Comparison of ENCODE assay signal across 13 cellular contexts in the genomic region with DNA sequence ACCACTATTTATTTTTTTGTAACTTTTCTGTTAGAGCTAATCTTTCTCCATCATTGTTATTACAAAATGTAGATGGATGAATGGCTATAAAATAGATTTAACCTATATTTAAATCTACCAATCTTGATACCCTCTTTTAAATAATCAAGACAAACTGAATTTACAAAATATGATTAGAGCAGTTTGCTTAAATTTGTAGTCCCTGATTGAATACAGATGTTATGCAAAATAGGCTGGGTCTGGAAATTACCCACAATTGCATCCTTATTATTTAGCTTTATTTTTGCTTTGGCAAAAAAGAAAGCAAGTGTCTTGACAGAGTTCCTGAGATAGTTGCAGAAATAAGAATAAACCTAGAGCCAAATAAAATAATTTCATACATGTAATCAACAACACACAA.
DNase-seq lines count a peak whose midpoint lies in the region; ATAC-seq and TF ChIP-seq lines count a peak whose summit lies in the region.
"Had no signal": no experiment of that assay in that cellular context is flagged by ENCODE, and none has a peak within 500 bp of the region (broad histone marks: within the 10 kb centered on the region; RNA-seq: fewer than 3 reads in every experiment).

No MANE protein-coding gene starts in this region.

- POLR2A ChIA-PET in CD8-positive, alpha-beta T cell (lab: Charles Lee) = no interaction called here
- POLR2A ChIA-PET in CD4-positive, alpha-beta T cell (lab: Charles Lee) = interaction anchor here (0.6 kb wide), 1 partner anchor 331 kb away, joined by 3 read pairs; no protein-coding TSS in a partner anchor

- H3K9me3 Mint-ChIP-seq in CD8-positive, alpha-beta T cell = peaks cover 5% of the 10 kb centered on the region
- peaks cover 7% of the 10 kb centered on the region for H3K9me3 Mint-ChIP-seq in activated CD4-positive, alpha-beta T cell treated with anti-CD3 and anti-CD28 coated beads, Interleukin-2, amount 10 ng/mL, durations not matched to agents 24 days and 14 days
- H3K9me3 Mint-ChIP-seq in CD4-positive, alpha-beta T cell = peaks cover 4% of the 10 kb centered on the region

- ATAC-seq in CD8-positive, alpha-beta T cell = no peak
- no peak for ATAC-seq in SK-N-SH treated with all-trans-retinoic acid at 6 μM for 48 hours
- no peak for ATAC-seq in CD4-positive, alpha-beta T cell (ENCODE audit: poor library complexity)

- H3K4me3 ChIP-seq in CD8-positive, alpha-beta T cell (ENCODE audit: low read depth, low read length) = no peak overlapping the region
- no peak overlapping the region for H3K4me3 ChIP-seq in adrenal gland
- H3K4me3 ChIP-seq: HAP-1 had no signal

- no peak for TF ChIP-seq POLR2A in adrenal gland (IDR thresholded peaks at IDR 0.05)

- peaks cover 47% of the 10 kb centered on the region for H3K4me1 Mint-ChIP-seq in CD8-positive, alpha-beta T cell (ENCODE audit: low read depth)
- no peaks in the 10 kb centered on the region for H3K4me1 Mint-ChIP-seq in activated CD4-positive, alpha-beta T cell treated with anti-CD3 and anti-CD28 coated beads, Interleukin-2, amount 10 ng/mL, durations not matched to agents 24 days and 14 days
- peaks cover 49% of the 10 kb centered on the region for H3K4me1 Mint-ChIP-seq in CD4-positive, alpha-beta T cell (ENCODE audit: low read depth)

- DNase-seq in CD8-positive, alpha-beta T cell = no peak
- DNase-seq in fibroblast of gingiva (ENCODE audit: low read depth) (peak; percentile 17), adrenal gland (no peak)
- DNase-seq in activated CD4-positive, alpha-beta T cell treated with anti-CD3 and anti-CD28 coated beads, Interleukin-2, amount 10 ng/mL, durations not matched to agents 24 days and 14 days = no peak
- DNase-seq in CD4-positive, alpha-beta T cell = no peak
- DNase-seq: AML-193; Calu3; CD4-positive, alpha-beta memory T cell; DMS79 treated with DMSO at 0.1 percent for 48 hours; GF-D8 had no signal

- TF ChIP-seq CTCF in CD8-positive, alpha-beta T cell (IDR thresholded peaks at IDR 0.05) = no peak
- TF ChIP-seq CTCF in adrenal gland (IDR thresholded peaks at IDR 0.05) = no peak
- no peak for TF ChIP-seq CTCF in CD4-positive, alpha-beta T cell (IDR thresholded peaks at IDR 0.05)

- H3K27ac Mint-ChIP-seq in CD8-positive, alpha-beta T cell = peak overlapping the region; percentile 23
- H3K27ac Mint-ChIP-seq in activated CD4-positive, alpha-beta T cell treated with anti-CD3 and anti-CD28 coated beads, Interleukin-2, amount 10 ng/mL, durations not matched to agents 24 days and 14 days = no peak overlapping the region
- H3K27ac Mint-ChIP-seq in CD4-positive, alpha-beta T cell = no peak overlapping the region

- H3K4me3 Mint-ChIP-seq in CD8-positive, alpha-beta T cell = no peak overlapping the region
- no peak overlapping the region for H3K4me3 Mint-ChIP-seq in activated CD4-positive, alpha-beta T cell treated with anti-CD3 and anti-CD28 coated beads, Interleukin-2, amount 10 ng/mL, durations not matched to agents 24 days and 14 days
- no peak overlapping the region for H3K4me3 Mint-ChIP-seq in CD4-positive, alpha-beta T cell
- H3K4me3 Mint-ChIP-seq: CD4-positive, alpha-beta memory T cell had no signal

- intact Hi-C loops in CD8-positive, alpha-beta T cell (cut with DNase I, micrococcal nuclease) = no loop called here
- intact Hi-C loops in adrenal gland (cut with DNase I) = no loop called here
- intact Hi-C loops in activated CD4-positive, alpha-beta T cell treated with anti-CD3 and anti-CD28 coated beads, Interleukin-2, amount 10 ng/mL, durations not matched to agents 24 days and 14 days (cut with micrococcal nuclease) = no loop called here
- intact Hi-C loops in CD4-positive, alpha-beta T cell (cut with DNase I, micrococcal nuclease) = no loop called here

- no peaks in the 10 kb centered on the region for H3K4me1 ChIP-seq in CD8-positive, alpha-beta T cell (ENCODE audit: insufficient read depth, low read length)
- H3K4me1 ChIP-seq in adrenal gland (replicated peaks in 1 of 2) = no peaks in the 10 kb centered on the region
- H3K4me1 ChIP-seq: HAP-1 had no signal

- peaks cover 67% of the 10 kb centered on the region for H3K36me3 Mint-ChIP-seq in CD8-positive, alpha-beta T cell
- H3K36me3 Mint-ChIP-seq in activated CD4-positive, alpha-beta T cell treated with anti-CD3 and anti-CD28 coated beads, Interleukin-2, amount 10 ng/mL, durations not matched to agents 24 days and 14 days (ENCODE audit: low read depth) = peaks cover 10% of the 10 kb centered on the region
- peaks cover 84% of the 10 kb centered on the region for H3K36me3 Mint-ChIP-seq in CD4-positive, alpha-beta T cell (ENCODE audit: low read depth)

- H3K27ac ChIP-seq in CD8-positive, alpha-beta T cell (ENCODE audit: low read depth, low read length) = no peak overlapping the region
- H3K27ac ChIP-seq in adrenal gland = no peak overlapping the region
- H3K27ac ChIP-seq in CD4-positive, alpha-beta T cell (ENCODE audit: low read depth, low read length) = no peak overlapping the region
- H3K27ac ChIP-seq: C4-2B had no signal

- no peaks in the 10 kb centered on the region for H3K27me3 Mint-ChIP-seq in CD8-positive, alpha-beta T cell (ENCODE audit: low read depth)
- no peaks in the 10 kb centered on the region for H3K27me3 Mint-ChIP-seq in activated CD4-positive, alpha-beta T cell treated with anti-CD3 and anti-CD28 coated beads, Interleukin-2, amount 10 ng/mL, durations not matched to agents 24 days and 14 days
- H3K27me3 Mint-ChIP-seq in CD4-positive, alpha-beta T cell = no peaks in the 10 kb centered on the region
- H3K27me3 Mint-ChIP-seq: CD4-positive, alpha-beta memory T cell had no signal

- no peaks in the 10 kb centered on the region for H3K27me3 ChIP-seq in CD8-positive, alpha-beta T cell (ENCODE audit: insufficient read depth, low read length)
- no peaks in the 10 kb centered on the region for H3K27me3 ChIP-seq in adrenal gland
- no peaks in the 10 kb centered on the region for H3K27me3 ChIP-seq in CD4-positive, alpha-beta T cell (ENCODE audit: control insufficient read depth, insufficient read depth, low read length)

- no peaks in the 10 kb centered on the region for H3K9me3 ChIP-seq in CD8-positive, alpha-beta T cell (ENCODE audit: low read length)
- H3K9me3 ChIP-seq in adrenal gland (replicated peaks in 1 of 3) = no peaks in the 10 kb centered on the region
- H3K9me3 ChIP-seq in CD4-positive, alpha-beta T cell (ENCODE audit: control insufficient read depth, low read length) = no peaks in the 10 kb centered on the region
- H3K9me3 ChIP-seq: HAP-1 had no signal

- H3K36me3 ChIP-seq in CD8-positive, alpha-beta T cell (ENCODE audit: insufficient read depth, low read length) = no peaks in the 10 kb centered on the region
- H3K36me3 ChIP-seq in adrenal gland (replicated peaks in 1 of 2) = no peaks in the 10 kb centered on the region
- H3K36me3 ChIP-seq: HAP-1 had no signal

- CTCF ChIA-PET in CD8-positive, alpha-beta T cell (lab: Charles Lee) = no interaction called here
- CTCF ChIA-PET in CD4-positive, alpha-beta T cell (lab: Charles Lee) = interaction anchor here (1.2 kb wide), 1 partner anchor 14 kb away, joined by 5 read pairs; no protein-coding TSS in a partner anchor

TF ChIP-seq in SK-N-SH treated with all-trans-retinoic acid at 6 μM for 48 hours, 23 proteins besides CTCF, POLR2A, EP300 and RAD21:
- TF ChIP-seq TCF4 (CRISPR knock-in tag; IDR thresholded peaks at IDR 0.05; ENCODE audit: borderline replicate concordance) (peak; percentile 89), ESRRG (CRISPR knock-in tag; IDR thresholded peaks at IDR 0.05) (no peak), SNAI2 (CRISPR knock-in tag; IDR thresholded peaks at IDR 0.05) (no peak), OSR1 (CRISPR knock-in tag; IDR thresholded peaks at IDR 0.05) (no peak), ZNF565 (CRISPR knock-in tag; conservative IDR thresholded peaks at IDR 0.05; ENCODE audit: low read depth) (no peak)
- TF ChIP-seq, protein P1, sequence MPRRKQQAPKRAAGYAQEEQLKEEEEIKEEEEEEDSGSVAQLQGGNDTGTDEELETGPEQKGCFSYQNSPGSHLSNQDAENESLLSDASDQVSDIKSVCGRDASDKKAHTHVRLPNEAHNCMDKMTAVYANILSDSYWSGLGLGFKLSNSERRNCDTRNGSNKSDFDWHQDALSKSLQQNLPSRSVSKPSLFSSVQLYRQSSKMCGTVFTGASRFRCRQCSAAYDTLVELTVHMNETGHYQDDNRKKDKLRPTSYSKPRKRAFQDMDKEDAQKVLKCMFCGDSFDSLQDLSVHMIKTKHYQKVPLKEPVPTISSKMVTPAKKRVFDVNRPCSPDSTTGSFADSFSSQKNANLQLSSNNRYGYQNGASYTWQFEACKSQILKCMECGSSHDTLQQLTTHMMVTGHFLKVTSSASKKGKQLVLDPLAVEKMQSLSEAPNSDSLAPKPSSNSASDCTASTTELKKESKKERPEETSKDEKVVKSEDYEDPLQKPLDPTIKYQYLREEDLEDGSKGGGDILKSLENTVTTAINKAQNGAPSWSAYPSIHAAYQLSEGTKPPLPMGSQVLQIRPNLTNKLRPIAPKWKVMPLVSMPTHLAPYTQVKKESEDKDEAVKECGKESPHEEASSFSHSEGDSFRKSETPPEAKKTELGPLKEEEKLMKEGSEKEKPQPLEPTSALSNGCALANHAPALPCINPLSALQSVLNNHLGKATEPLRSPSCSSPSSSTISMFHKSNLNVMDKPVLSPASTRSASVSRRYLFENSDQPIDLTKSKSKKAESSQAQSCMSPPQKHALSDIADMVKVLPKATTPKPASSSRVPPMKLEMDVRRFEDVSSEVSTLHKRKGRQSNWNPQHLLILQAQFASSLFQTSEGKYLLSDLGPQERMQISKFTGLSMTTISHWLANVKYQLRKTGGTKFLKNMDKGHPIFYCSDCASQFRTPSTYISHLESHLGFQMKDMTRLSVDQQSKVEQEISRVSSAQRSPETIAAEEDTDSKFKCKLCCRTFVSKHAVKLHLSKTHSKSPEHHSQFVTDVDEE (CRISPR knock-in tag; IDR thresholded peaks at IDR 0.05) = peak; percentile 53; the same call in 1 of the 2 replicates
- TF ChIP-seq, protein P2, sequence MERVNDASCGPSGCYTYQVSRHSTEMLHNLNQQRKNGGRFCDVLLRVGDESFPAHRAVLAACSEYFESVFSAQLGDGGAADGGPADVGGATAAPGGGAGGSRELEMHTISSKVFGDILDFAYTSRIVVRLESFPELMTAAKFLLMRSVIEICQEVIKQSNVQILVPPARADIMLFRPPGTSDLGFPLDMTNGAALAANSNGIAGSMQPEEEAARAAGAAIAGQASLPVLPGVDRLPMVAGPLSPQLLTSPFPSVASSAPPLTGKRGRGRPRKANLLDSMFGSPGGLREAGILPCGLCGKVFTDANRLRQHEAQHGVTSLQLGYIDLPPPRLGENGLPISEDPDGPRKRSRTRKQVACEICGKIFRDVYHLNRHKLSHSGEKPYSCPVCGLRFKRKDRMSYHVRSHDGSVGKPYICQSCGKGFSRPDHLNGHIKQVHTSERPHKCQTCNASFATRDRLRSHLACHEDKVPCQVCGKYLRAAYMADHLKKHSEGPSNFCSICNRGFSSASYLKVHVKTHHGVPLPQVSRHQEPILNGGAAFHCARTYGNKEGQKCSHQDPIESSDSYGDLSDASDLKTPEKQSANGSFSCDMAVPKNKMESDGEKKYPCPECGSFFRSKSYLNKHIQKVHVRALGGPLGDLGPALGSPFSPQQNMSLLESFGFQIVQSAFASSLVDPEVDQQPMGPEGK (CRISPR knock-in tag; IDR thresholded peaks at IDR 0.05; ENCODE audit: borderline replicate concordance) = no peak
